Comparison of ENCODE assay signal across 12 cellular contexts in the genomic region with DNA sequence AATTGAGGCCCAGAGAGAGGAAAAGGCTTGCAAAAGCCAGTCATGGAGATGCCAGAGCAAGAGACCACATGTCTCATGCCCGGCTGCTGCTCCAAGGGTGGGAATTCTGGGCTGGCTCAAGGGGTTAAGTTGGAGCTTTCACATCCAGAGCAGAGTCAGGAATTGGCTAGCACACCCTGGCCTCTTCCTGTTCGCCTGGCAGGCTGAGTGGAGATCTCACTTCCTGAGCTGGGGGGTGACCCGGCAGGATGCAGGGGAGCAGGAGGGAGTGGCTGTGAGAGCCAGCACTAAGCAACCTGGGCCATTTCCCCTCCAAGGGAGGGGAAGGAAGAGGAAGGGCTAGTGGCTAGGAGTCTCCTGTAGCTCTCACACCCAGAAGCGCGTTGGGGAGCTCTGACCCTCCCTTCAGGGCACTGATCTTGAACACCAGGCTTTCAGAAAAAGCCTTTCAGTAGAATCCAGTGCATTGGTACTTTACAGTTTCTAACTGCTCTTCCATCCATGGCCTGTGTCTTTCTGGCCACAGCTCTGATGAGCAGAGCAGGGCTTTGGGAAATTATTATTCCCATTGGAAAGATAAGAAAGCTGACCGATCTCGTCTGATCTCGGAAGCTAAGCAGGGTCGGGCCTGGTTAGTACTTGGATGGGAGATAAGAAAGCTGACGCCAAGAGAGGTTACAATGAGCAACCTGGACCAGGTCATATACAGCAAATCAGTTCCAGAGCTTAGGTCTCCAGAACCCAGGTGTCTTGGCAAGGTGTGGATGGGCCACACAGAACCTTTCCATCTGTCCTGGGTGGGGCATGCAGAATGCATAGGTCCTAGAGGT. TPM values are rescaled to one million over a fixed set of nuclear protein-coding genes. Genes with fewer than 3 reads are reported as not detected.
DNase-seq lines count a peak whose midpoint lies in the region; ATAC-seq, FAIRE-seq and TF ChIP-seq lines count a peak whose summit lies in the region.
"Had no signal": no experiment of that assay in that cellular context is flagged by ENCODE, and none has a peak within 500 bp of the region (broad histone marks: within the 10 kb centered on the region; RNA-seq: fewer than 3 reads in every experiment).

No MANE protein-coding gene starts in this region.

- peak overlapping the region; percentile 20 to 32 for H3K27ac ChIP-seq in esophagus (ENCODE audit: low read depth in 2 of 2, low read length in 1 of 2)
- H3K27ac ChIP-seq in mesodermal cell (ENCODE audit: low read depth, low read length, severe bottlenecking): peak overlapping the region; percentile 36
- H3K27ac ChIP-seq in small intestine (ENCODE audit: low read depth in 1 of 2, low read length in 1 of 2): no peak overlapping the region

- TF ChIP-seq CTCF in GM20000 (IDR thresholded peaks at IDR 0.05; ENCODE audit: extremely low read depth, missing control alignments) (no peak), GM13976 (IDR thresholded peaks at IDR 0.05; ENCODE audit: borderline replicate concordance, control extremely low read depth, extremely low read depth, insufficient read depth, missing control alignments) (no peak)

- in situ Hi-C loops in GM13976 (cut with MboI; ENCODE audit: low sequenced_read_pairs, unreplicated experiment): no loop called here

- no peak for FAIRE-seq in small intestine (lab: Jason Lieb, UNC)
- FAIRE-seq: frontal cortex had no signal

- H3K4me3 ChIP-seq in esophagus (ENCODE audit: low read depth in 1 of 2, low read length in 2 of 2) (no peak overlapping the region), mesodermal cell (ENCODE audit: extremely low read depth, insufficient read depth, low read length, poor library complexity, severe bottlenecking) (no peak overlapping the region), small intestine (ENCODE audit: low read depth in 1 of 2, low read length in 2 of 2) (no peak overlapping the region)
- H3K4me3 ChIP-seq: breast epithelium had no signal

- DNase-seq in EL: peak; percentile 38
- peak; percentile 95 for DNase-seq in NCI-H69 (lab: John Stamatoyannopoulos, UW)
- no peak for DNase-seq in GM20000 (ENCODE audit: low spot score)
- no peak for DNase-seq in GM13976 (ENCODE audit: low spot score)
- DNase-seq in small intestine: no peak
- DNase-seq: stimulated activated naive B cell treated with anti-CD40 and anti-IgM and Interleukin-4, amounts not matched to agents 10 μg/mL and 1 μg/mL and 100 μg/mL, for 72 hours; T-helper 1 cell had no signal

- H3K36me3 ChIP-seq in esophagus (ENCODE audit: control insufficient read depth in 2 of 2, insufficient read depth in 2 of 2, low read length in 1 of 2) (no peaks in the 10 kb centered on the region), mesodermal cell (ENCODE audit: control insufficient read depth, insufficient read depth, low read length) (no peaks in the 10 kb centered on the region), small intestine (ENCODE audit: control insufficient read depth in 2 of 2, insufficient read depth in 2 of 2, low read length in 2 of 2) (no peaks in the 10 kb centered on the region)
- H3K36me3 ChIP-seq: breast epithelium had no signal

- H3K27me3 ChIP-seq in esophagus (ENCODE audit: control insufficient read depth in 1 of 2, insufficient read depth in 2 of 2, low read length in 2 of 2): no peaks in the 10 kb centered on the region
- H3K27me3 ChIP-seq in small intestine (ENCODE audit: control insufficient read depth in 2 of 2, insufficient read depth in 2 of 2, low read length in 2 of 2): no peaks in the 10 kb centered on the region

- no peaks in the 10 kb centered on the region for H3K4me1 ChIP-seq in esophagus (ENCODE audit: control insufficient read depth in 2 of 2, insufficient read depth in 2 of 2, low read length in 1 of 2)
- H3K4me1 ChIP-seq in mesodermal cell (ENCODE audit: control insufficient read depth, insufficient read depth, low read length, poor library complexity, severe bottlenecking): peaks cover 13% of the 10 kb centered on the region
- no peaks in the 10 kb centered on the region for H3K4me1 ChIP-seq in small intestine (ENCODE audit: control insufficient read depth in 2 of 2, insufficient read depth in 1 of 2, low read depth in 1 of 2, low read length in 1 of 2)
- H3K4me1 ChIP-seq: breast epithelium had no signal

- no peak for ATAC-seq in HG02798 (IDR thresholded peaks at IDR 0.05; ENCODE audit: poor library complexity, unreplicated experiment)
- ATAC-seq: stimulated activated naive B cell treated with anti-CD40 and anti-IgM and Interleukin-4, amounts not matched to agents 10 μg/mL and 1 μg/mL and 100 μg/mL, for 72 hours had no signal

- WGBS in esophagus, 2 donors: 38 to 40% methylated on average over 10 of the region's 10 CpGs
- WGBS in mesodermal cell (ENCODE audit: insufficient coverage in 2 of 2), 2 experiments: 63 to 74% methylated on average over 8 to 10 of the region's 10 CpGs
- WGBS in small intestine, 3 donors: 26 to 31% (median 26%) methylated on average over 10 of the region's 10 CpGs

- H3K9me3 ChIP-seq in esophagus (ENCODE audit: control insufficient read depth in 2 of 2, insufficient read depth in 1 of 2, low read depth in 1 of 2, low read length in 1 of 2): no peaks in the 10 kb centered on the region
- H3K9me3 ChIP-seq in mesodermal cell (ENCODE audit: control insufficient read depth, low read length): no peaks in the 10 kb centered on the region
- no peaks in the 10 kb centered on the region for H3K9me3 ChIP-seq in small intestine (ENCODE audit: control insufficient read depth, low read depth)
- H3K9me3 ChIP-seq: breast epithelium had no signal

RNA-seq across cellular contexts. Expression of a gene that starts 2.2 kb away (rescaled TPM):
- polyA plus RNA-seq in esophagus (1 to 10 TPM; 1.8 to 2.9 TPM), small intestine (1 to 10 TPM in 2 of 3 donors, under 1 TPM in 1; 0.22 to 7.5 (median 1.1) TPM)
- polyA plus RNA-seq in mesodermal cell (2013, experiment 1 of 2): 6.3 TPM
- 3.2 TPM for polyA plus RNA-seq in mesodermal cell (2013, experiment 2 of 2)

RNA-seq across cellular contexts. Expression of a gene that starts 40.1 kb away (rescaled TPM):
- polyA plus RNA-seq in esophagus (under 1 TPM in 1 of 2 donors, not detected in 1; under 0.01 TPM), small intestine (under 1 TPM in 1 of 3 donors, not detected in 2; 0.21 TPM)
- 0.41 TPM for polyA plus RNA-seq in mesodermal cell (2013, experiment 1 of 2)
- 0.35 TPM for polyA plus RNA-seq in mesodermal cell (2013, experiment 2 of 2)

RNA-seq across cellular contexts. Expression of a gene that starts 44.0 kb away (rescaled TPM):
- polyA plus RNA-seq in esophagus (1 to 10 TPM; 1.3 to 2.9 TPM), small intestine (10 to 100 TPM; 10.1 to 34.0 (median 11.8) TPM)
- 0.33 TPM for polyA plus RNA-seq in mesodermal cell (2013, experiment 1 of 2)
- 0.20 TPM for polyA plus RNA-seq in mesodermal cell (2013, experiment 2 of 2)

RNA-seq across cellular contexts. Expression of a gene that starts 56.2 kb away (rescaled TPM):
- polyA plus RNA-seq in esophagus (10 to 100 TPM in 1 of 2 donors, 1 to 10 TPM in 1; 6.8 to 13.8 TPM), small intestine (10 to 100 TPM; 14.6 to 18.3 (median 16.8) TPM)
- 14.5 TPM for polyA plus RNA-seq in mesodermal cell (2013, experiment 1 of 2)
- 11.4 TPM for polyA plus RNA-seq in mesodermal cell (2013, experiment 2 of 2)

Comparison
In these comparisons a context has a peak if more than half of its experiments do, and no peak if none do; other contexts are left out.
1. DNase-seq: peak in EL (single experiment) and NCI-H69 (single experiment); none in GM20000 (single experiment), GM13976 (single experiment) and small intestine (single experiment).
2. H3K27ac ChIP-seq: peak in esophagus (2 of 2) and mesodermal cell (single experiment); none in small intestine (0 of 2).